ENCODE assay signal across 2 cellular contexts in the genomic region with DNA sequence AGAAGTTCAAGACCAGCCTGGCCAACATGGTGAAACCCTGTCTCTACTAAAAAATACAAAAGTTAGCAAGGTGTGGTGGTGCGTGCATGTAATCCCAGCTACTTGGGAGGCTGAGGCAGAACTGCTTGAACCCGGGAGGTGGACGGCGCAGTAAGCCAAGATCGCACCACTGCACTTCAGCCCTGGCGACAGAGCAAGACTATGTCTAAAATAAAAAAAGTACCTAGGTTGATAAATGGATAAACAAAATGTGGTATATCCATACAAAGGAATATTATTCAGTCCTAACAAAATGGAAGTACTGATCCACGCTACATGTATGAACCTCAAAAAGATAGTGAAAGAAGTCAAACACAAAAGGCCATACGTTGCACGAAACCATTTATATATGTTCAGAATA.
TF ChIP-seq lines count a peak whose summit lies in the region.

No MANE protein-coding gene starts in this region.

TF ChIP-seq in IMR-90, 13 proteins besides CTCF, POLR2A, EP300 and RAD21:
- no peak for TF ChIP-seq MAZ (IDR thresholded peaks at IDR 0.05; ENCODE audit: borderline replicate concordance, low read depth, low read length)
- no peak for TF ChIP-seq CEBPB (IDR thresholded peaks at IDR 0.05; ENCODE audit: low read depth, low read length)

TF ChIP-seq in K562, 482 proteins besides CTCF, POLR2A, EP300 and RAD21 (continues in another document):
- TF ChIP-seq, protein P1, sequence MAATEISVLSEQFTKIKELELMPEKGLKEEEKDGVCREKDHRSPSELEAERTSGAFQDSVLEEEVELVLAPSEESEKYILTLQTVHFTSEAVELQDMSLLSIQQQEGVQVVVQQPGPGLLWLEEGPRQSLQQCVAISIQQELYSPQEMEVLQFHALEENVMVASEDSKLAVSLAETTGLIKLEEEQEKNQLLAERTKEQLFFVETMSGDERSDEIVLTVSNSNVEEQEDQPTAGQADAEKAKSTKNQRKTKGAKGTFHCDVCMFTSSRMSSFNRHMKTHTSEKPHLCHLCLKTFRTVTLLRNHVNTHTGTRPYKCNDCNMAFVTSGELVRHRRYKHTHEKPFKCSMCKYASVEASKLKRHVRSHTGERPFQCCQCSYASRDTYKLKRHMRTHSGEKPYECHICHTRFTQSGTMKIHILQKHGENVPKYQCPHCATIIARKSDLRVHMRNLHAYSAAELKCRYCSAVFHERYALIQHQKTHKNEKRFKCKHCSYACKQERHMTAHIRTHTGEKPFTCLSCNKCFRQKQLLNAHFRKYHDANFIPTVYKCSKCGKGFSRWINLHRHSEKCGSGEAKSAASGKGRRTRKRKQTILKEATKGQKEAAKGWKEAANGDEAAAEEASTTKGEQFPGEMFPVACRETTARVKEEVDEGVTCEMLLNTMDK (IDR thresholded peaks at IDR 0.05; ENCODE audit: borderline replicate concordance, insufficient read depth, low read depth, low read length, poor library complexity, severe bottlenecking) = no peak
- TF ChIP-seq BCOR (IDR thresholded peaks at IDR 0.05) (peak; percentile 44; the same call in 1 of the 2 replicates), DMBX1 (CRISPR knock-in tag; IDR thresholded peaks at IDR 0.05; ENCODE audit: borderline replicate concordance) (no peak), SIN3A (IDR thresholded peaks at IDR 0.05; ENCODE audit: borderline replicate concordance in 2 of 2, control insufficient read depth in 1 of 2, low read depth in 2 of 2, low read length in 2 of 2) (no peak), NCOA2 (IDR thresholded peaks at IDR 0.05; ENCODE audit: partially characterized antibody in 2 of 2) (no peak), CREB1 (IDR thresholded peaks at IDR 0.05) (no peak), CREB1 (CRISPR knock-in tag; IDR thresholded peaks at IDR 0.05) (no peak), TRIM28 (IDR thresholded peaks at IDR 0.05) (peak; percentile 44; the same call in 1 of the 2 replicates), SPI1 (IDR thresholded peaks at IDR 0.05; ENCODE audit: borderline replicate concordance, low read depth, low read length) (no peak), FOXK1 (CRISPR knock-in tag; IDR thresholded peaks at IDR 0.05; ENCODE audit: borderline replicate concordance) (no peak), SIX5 (IDR thresholded peaks at IDR 0.05; ENCODE audit: borderline replicate concordance in 1 of 2, insufficient read depth in 1 of 2, low read depth in 1 of 2, low read length in 2 of 2) (no peak), ZFP1 (CRISPR knock-in tag; IDR thresholded peaks at IDR 0.05) (no peak), ZNF212 (CRISPR knock-in tag; IDR thresholded peaks at IDR 0.05) (no peak), E2F3 (CRISPR knock-in tag; IDR thresholded peaks at IDR 0.05) (no peak), PHB (CRISPR knock-in tag; IDR thresholded peaks at IDR 0.05) (no peak), ZNF444 (CRISPR knock-in tag; IDR thresholded peaks at IDR 0.05) (no peak), STAT5B (CRISPR knock-in tag; IDR thresholded peaks at IDR 0.05) (no peak), ERF (CRISPR knock-in tag; IDR thresholded peaks at IDR 0.05) (no peak)
- TF ChIP-seq, protein P2, sequence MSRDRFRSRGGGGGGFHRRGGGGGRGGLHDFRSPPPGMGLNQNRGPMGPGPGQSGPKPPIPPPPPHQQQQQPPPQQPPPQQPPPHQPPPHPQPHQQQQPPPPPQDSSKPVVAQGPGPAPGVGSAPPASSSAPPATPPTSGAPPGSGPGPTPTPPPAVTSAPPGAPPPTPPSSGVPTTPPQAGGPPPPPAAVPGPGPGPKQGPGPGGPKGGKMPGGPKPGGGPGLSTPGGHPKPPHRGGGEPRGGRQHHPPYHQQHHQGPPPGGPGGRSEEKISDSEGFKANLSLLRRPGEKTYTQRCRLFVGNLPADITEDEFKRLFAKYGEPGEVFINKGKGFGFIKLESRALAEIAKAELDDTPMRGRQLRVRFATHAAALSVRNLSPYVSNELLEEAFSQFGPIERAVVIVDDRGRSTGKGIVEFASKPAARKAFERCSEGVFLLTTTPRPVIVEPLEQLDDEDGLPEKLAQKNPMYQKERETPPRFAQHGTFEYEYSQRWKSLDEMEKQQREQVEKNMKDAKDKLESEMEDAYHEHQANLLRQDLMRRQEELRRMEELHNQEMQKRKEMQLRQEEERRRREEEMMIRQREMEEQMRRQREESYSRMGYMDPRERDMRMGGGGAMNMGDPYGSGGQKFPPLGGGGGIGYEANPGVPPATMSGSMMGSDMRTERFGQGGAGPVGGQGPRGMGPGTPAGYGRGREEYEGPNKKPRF (IDR thresholded peaks at IDR 0.05; ENCODE audit: low read depth, low read length) = no peak
- TF ChIP-seq, protein P3, sequence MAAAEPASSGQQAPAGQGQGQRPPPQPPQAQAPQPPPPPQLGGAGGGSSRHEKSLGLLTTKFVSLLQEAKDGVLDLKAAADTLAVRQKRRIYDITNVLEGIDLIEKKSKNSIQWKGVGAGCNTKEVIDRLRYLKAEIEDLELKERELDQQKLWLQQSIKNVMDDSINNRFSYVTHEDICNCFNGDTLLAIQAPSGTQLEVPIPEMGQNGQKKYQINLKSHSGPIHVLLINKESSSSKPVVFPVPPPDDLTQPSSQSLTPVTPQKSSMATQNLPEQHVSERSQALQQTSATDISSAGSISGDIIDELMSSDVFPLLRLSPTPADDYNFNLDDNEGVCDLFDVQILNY (CRISPR knock-in tag; IDR thresholded peaks at IDR 0.05) = no peak
- TF ChIP-seq, protein P4, sequence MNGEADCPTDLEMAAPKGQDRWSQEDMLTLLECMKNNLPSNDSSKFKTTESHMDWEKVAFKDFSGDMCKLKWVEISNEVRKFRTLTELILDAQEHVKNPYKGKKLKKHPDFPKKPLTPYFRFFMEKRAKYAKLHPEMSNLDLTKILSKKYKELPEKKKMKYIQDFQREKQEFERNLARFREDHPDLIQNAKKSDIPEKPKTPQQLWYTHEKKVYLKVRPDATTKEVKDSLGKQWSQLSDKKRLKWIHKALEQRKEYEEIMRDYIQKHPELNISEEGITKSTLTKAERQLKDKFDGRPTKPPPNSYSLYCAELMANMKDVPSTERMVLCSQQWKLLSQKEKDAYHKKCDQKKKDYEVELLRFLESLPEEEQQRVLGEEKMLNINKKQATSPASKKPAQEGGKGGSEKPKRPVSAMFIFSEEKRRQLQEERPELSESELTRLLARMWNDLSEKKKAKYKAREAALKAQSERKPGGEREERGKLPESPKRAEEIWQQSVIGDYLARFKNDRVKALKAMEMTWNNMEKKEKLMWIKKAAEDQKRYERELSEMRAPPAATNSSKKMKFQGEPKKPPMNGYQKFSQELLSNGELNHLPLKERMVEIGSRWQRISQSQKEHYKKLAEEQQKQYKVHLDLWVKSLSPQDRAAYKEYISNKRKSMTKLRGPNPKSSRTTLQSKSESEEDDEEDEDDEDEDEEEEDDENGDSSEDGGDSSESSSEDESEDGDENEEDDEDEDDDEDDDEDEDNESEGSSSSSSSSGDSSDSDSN (IDR thresholded peaks at IDR 0.05; ENCODE audit: borderline replicate concordance in 1 of 2, low read depth in 2 of 2, low read length in 2 of 2) = no peak
- TF ChIP-seq, protein P5, sequence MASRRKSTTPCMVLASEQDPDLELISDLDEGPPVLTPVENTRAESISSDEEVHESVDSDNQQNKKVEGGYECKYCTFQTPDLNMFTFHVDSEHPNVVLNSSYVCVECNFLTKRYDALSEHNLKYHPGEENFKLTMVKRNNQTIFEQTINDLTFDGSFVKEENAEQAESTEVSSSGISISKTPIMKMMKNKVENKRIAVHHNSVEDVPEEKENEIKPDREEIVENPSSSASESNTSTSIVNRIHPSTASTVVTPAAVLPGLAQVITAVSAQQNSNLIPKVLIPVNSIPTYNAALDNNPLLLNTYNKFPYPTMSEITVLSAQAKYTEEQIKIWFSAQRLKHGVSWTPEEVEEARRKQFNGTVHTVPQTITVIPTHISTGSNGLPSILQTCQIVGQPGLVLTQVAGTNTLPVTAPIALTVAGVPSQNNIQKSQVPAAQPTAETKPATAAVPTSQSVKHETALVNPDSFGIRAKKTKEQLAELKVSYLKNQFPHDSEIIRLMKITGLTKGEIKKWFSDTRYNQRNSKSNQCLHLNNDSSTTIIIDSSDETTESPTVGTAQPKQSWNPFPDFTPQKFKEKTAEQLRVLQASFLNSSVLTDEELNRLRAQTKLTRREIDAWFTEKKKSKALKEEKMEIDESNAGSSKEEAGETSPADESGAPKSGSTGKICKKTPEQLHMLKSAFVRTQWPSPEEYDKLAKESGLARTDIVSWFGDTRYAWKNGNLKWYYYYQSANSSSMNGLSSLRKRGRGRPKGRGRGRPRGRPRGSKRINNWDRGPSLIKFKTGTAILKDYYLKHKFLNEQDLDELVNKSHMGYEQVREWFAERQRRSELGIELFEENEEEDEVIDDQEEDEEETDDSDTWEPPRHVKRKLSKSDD (conservative IDR thresholded peaks at IDR 0.05; ENCODE audit: low read length) = no peak
- TF ChIP-seq, protein P6, sequence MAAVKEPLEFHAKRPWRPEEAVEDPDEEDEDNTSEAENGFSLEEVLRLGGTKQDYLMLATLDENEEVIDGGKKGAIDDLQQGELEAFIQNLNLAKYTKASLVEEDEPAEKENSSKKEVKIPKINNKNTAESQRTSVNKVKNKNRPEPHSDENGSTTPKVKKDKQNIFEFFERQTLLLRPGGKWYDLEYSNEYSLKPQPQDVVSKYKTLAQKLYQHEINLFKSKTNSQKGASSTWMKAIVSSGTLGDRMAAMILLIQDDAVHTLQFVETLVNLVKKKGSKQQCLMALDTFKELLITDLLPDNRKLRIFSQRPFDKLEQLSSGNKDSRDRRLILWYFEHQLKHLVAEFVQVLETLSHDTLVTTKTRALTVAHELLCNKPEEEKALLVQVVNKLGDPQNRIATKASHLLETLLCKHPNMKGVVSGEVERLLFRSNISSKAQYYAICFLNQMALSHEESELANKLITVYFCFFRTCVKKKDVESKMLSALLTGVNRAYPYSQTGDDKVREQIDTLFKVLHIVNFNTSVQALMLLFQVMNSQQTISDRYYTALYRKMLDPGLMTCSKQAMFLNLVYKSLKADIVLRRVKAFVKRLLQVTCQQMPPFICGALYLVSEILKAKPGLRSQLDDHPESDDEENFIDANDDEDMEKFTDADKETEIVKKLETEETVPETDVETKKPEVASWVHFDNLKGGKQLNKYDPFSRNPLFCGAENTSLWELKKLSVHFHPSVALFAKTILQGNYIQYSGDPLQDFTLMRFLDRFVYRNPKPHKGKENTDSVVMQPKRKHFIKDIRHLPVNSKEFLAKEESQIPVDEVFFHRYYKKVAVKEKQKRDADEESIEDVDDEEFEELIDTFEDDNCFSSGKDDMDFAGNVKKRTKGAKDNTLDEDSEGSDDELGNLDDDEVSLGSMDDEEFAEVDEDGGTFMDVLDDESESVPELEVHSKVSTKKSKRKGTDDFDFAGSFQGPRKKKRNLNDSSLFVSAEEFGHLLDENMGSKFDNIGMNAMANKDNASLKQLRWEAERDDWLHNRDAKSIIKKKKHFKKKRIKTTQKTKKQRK (IDR thresholded peaks at IDR 0.05; ENCODE audit: borderline replicate concordance, low read depth, low read length) = no peak
- TF ChIP-seq, protein P7, sequence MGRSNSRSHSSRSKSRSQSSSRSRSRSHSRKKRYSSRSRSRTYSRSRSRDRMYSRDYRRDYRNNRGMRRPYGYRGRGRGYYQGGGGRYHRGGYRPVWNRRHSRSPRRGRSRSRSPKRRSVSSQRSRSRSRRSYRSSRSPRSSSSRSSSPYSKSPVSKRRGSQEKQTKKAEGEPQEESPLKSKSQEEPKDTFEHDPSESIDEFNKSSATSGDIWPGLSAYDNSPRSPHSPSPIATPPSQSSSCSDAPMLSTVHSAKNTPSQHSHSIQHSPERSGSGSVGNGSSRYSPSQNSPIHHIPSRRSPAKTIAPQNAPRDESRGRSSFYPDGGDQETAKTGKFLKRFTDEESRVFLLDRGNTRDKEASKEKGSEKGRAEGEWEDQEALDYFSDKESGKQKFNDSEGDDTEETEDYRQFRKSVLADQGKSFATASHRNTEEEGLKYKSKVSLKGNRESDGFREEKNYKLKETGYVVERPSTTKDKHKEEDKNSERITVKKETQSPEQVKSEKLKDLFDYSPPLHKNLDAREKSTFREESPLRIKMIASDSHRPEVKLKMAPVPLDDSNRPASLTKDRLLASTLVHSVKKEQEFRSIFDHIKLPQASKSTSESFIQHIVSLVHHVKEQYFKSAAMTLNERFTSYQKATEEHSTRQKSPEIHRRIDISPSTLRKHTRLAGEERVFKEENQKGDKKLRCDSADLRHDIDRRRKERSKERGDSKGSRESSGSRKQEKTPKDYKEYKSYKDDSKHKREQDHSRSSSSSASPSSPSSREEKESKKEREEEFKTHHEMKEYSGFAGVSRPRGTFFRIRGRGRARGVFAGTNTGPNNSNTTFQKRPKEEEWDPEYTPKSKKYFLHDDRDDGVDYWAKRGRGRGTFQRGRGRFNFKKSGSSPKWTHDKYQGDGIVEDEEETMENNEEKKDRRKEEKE (IDR thresholded peaks at IDR 0.05; ENCODE audit: borderline replicate concordance in 1 of 2, control insufficient read depth in 1 of 2, low read depth in 2 of 2, low read length in 1 of 2) = no peak
- TF ChIP-seq, protein P8, sequence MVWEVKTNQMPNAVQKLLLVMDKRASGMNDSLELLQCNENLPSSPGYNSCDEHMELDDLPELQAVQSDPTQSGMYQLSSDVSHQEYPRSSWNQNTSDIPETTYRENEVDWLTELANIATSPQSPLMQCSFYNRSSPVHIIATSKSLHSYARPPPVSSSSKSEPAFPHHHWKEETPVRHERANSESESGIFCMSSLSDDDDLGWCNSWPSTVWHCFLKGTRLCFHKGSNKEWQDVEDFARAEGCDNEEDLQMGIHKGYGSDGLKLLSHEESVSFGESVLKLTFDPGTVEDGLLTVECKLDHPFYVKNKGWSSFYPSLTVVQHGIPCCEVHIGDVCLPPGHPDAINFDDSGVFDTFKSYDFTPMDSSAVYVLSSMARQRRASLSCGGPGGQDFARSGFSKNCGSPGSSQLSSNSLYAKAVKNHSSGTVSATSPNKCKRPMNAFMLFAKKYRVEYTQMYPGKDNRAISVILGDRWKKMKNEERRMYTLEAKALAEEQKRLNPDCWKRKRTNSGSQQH (CRISPR knock-in tag; IDR thresholded peaks at IDR 0.05) = no peak
- TF ChIP-seq, protein P9, sequence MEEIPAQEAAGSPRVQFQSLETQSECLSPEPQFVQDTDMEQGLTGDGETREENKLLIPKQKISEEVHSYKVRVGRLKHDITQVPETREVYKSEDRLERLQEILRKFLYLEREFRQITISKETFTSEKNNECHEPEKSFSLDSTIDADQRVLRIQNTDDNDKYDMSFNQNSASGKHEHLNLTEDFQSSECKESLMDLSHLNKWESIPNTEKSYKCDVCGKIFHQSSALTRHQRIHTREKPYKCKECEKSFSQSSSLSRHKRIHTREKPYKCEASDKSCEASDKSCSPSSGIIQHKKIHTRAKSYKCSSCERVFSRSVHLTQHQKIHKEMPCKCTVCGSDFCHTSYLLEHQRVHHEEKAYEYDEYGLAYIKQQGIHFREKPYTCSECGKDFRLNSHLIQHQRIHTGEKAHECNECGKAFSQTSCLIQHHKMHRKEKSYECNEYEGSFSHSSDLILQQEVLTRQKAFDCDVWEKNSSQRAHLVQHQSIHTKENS (CRISPR knock-in tag; IDR thresholded peaks at IDR 0.05) = no peak
- TF ChIP-seq, protein P10, sequence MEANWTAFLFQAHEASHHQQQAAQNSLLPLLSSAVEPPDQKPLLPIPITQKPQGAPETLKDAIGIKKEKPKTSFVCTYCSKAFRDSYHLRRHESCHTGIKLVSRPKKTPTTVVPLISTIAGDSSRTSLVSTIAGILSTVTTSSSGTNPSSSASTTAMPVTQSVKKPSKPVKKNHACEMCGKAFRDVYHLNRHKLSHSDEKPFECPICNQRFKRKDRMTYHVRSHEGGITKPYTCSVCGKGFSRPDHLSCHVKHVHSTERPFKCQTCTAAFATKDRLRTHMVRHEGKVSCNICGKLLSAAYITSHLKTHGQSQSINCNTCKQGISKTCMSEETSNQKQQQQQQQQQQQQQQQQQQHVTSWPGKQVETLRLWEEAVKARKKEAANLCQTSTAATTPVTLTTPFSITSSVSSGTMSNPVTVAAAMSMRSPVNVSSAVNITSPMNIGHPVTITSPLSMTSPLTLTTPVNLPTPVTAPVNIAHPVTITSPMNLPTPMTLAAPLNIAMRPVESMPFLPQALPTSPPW (CRISPR knock-in tag; IDR thresholded peaks at IDR 0.05) = peak; percentile 3; the same call in 1 of the 2 replicates
